ENCODE assay signal across 17 cellular contexts in genomic region chr2:37532503-37532902, GRCh38.
DNase-seq lines count a peak whose midpoint lies in the region; ATAC-seq, FAIRE-seq and TF ChIP-seq lines count a peak whose summit lies in the region.
"Had no signal": no experiment of that assay in that cellular context is flagged by ENCODE, and none has a peak within 500 bp of the region (broad histone marks: within the 10 kb centered on the region; RNA-seq: fewer than 3 reads in every experiment).

No MANE protein-coding gene starts in this region.

- TF ChIP-seq CTCF in A549 (IDR thresholded peaks at IDR 0.05) (no peak), HepG2 (CRISPR knock-in tag; IDR thresholded peaks at IDR 0.05) (no peak), kidney (IDR thresholded peaks at IDR 0.05; ENCODE audit: borderline replicate concordance, extremely low read depth, insufficient read depth) (no peak)

- intact Hi-C loops in dendritic cell treated with granulocyte-macrophage colony-stimulating factor and Interleukin-4, amounts not matched to agents 40 ng/mL and 50 ng/mL, for 4 days (cut with micrococcal nuclease), result no loop called here
- intact Hi-C loops in HepG2 (cut with micrococcal nuclease; ENCODE audit: unreplicated experiment), result loop anchor here (10.0 kb wide), 1 partner anchor 138 kb away; no protein-coding TSS in a partner anchor
- intact Hi-C loops in kidney (cut with DNase I), result no loop called here

- H3K9me3 ChIP-seq in A549 (no peaks in the 10 kb centered on the region), HepG2 (ENCODE audit: low read length) (no peaks in the 10 kb centered on the region), kidney (ENCODE audit: control insufficient read depth in 1 of 2, low read length in 2 of 2) (no peaks in the 10 kb centered on the region)
- H3K9me3 ChIP-seq: BLaER1 treated with 17β-estradiol and CSF1 and Interleukin-3, amounts not matched to agents 10 nM and 100 nM had no signal

- no peaks in the 10 kb centered on the region for H3K36me3 ChIP-seq in HepG2 (replicated peaks in 1 of 2; ENCODE audit: control insufficient read depth in 1 of 2, insufficient read depth in 2 of 2, low read length in 2 of 2)
- H3K36me3 ChIP-seq in kidney (ENCODE audit: control insufficient read depth in 1 of 2, insufficient read depth in 2 of 2, low read length in 2 of 2), result no peaks in the 10 kb centered on the region
- H3K36me3 ChIP-seq: BLaER1 treated with 17β-estradiol and CSF1 and Interleukin-3, amounts not matched to agents 10 nM and 100 nM had no signal

- POLR2A ChIA-PET in A549 (lab: Yijun Ruan, JAX), result interaction anchor here (0.9 kb wide), 1 partner anchor 54 kb away, joined by 3 read pairs; no protein-coding TSS in a partner anchor
- POLR2A ChIA-PET in HepG2 (lab: Yijun Ruan, JAX), result no interaction called here

- BruUV-seq in HepG2 (replicated peaks; lab: Mats Ljungman, UMichigan), result no TSS peak

- no peaks in the 10 kb centered on the region for H3K27me3 ChIP-seq in HepG2 (ENCODE audit: control insufficient read depth in 1 of 2, insufficient read depth in 2 of 2, low read length in 2 of 2)
- H3K27me3 ChIP-seq: BLaER1 treated with 17β-estradiol and CSF1 and Interleukin-3, amounts not matched to agents 10 nM and 100 nM had no signal

- H2AFZ ChIP-seq in HepG2 (ENCODE audit: low read length), result no peak overlapping the region

- H3K4me1 Mint-ChIP-seq in dendritic cell treated with granulocyte-macrophage colony-stimulating factor and Interleukin-4, amounts not matched to agents 40 ng/mL and 50 ng/mL, for 4 days (ENCODE audit: low read depth), result peaks cover 16% of the 10 kb centered on the region
- H3K4me1 Mint-ChIP-seq in activated T-helper 17 cell treated with anti-CD3 and anti-CD28 coated beads, Interleukin-2, amount 50 U/mL, for 72 hours, result peaks cover 4% of the 10 kb centered on the region

- H3K27ac ChIP-seq in A549, result peak overlapping the region in 1 of 2 experiments; percentile 45; a peak in 2 of 6 replicates
- no peak overlapping the region for H3K27ac ChIP-seq in HepG2 (ENCODE audit: extremely low read length, insufficient read depth, low read length)
- H3K27ac ChIP-seq in kidney (ENCODE audit: low read depth in 2 of 2, low read length in 2 of 2), result no peak overlapping the region

- H3K4me3 ChIP-seq in A549 (no peak overlapping the region), HepG2 (replicated peaks in 1 of 3; ENCODE audit: insufficient read depth in 1 of 3, low read depth in 2 of 3, low read length in 3 of 3) (no peak overlapping the region), kidney (ENCODE audit: low read length in 2 of 2) (no peak overlapping the region)
- H3K4me3 ChIP-seq: BLaER1 treated with 17β-estradiol and CSF1 and Interleukin-3, amounts not matched to agents 10 nM and 100 nM had no signal

- H3K9ac ChIP-seq in HepG2 (ENCODE audit: insufficient read depth, low read depth, low read length), result no peak overlapping the region
- no peak overlapping the region for H3K9ac ChIP-seq in kidney (ENCODE audit: low read length in 2 of 2)
- H3K9ac ChIP-seq: BLaER1 treated with 17β-estradiol and CSF1 and Interleukin-3, amounts not matched to agents 10 nM and 100 nM had no signal

- no peak overlapping the region for H3K4me3 Mint-ChIP-seq in dendritic cell treated with granulocyte-macrophage colony-stimulating factor and Interleukin-4, amounts not matched to agents 40 ng/mL and 50 ng/mL, for 4 days
- no peak overlapping the region for H3K4me3 Mint-ChIP-seq in activated T-helper 17 cell treated with anti-CD3 and anti-CD28 coated beads, Interleukin-2, amount 50 U/mL, for 72 hours
- H3K4me3 Mint-ChIP-seq: B cell; CD8-positive, alpha-beta T cell; HFFc6 had no signal

- TF ChIP-seq EP300 in A549 (IDR thresholded peaks at IDR 0.05) (no peak), HepG2 (IDR thresholded peaks at IDR 0.05; ENCODE audit: low read depth in 2 of 2, low read length in 2 of 2) (no peak), HepG2 (CRISPR knock-in tag; IDR thresholded peaks at IDR 0.05; ENCODE audit: borderline replicate concordance) (no peak)

- no peaks in the 10 kb centered on the region for H3K27me3 Mint-ChIP-seq in dendritic cell treated with granulocyte-macrophage colony-stimulating factor and Interleukin-4, amounts not matched to agents 40 ng/mL and 50 ng/mL, for 4 days
- H3K27me3 Mint-ChIP-seq in activated T-helper 17 cell treated with anti-CD3 and anti-CD28 coated beads, Interleukin-2, amount 50 U/mL, for 72 hours, result no peaks in the 10 kb centered on the region
- H3K27me3 Mint-ChIP-seq: B cell had no signal

- TF ChIP-seq RAD21 in A549 (conservative IDR thresholded peaks at IDR 0.05 in 1 of 2, IDR thresholded peaks at IDR 0.05 in 1 of 2) (no peak), HepG2 (CRISPR knock-in tag; IDR thresholded peaks at IDR 0.05) (no peak)

- FAIRE-seq in A549 (lab: Jason Lieb, UNC) (no peak), HTR-8/SVneo (lab: Jason Lieb, UNC) (peak; percentile 20), HepG2 (lab: Jason Lieb, UNC) (no peak), kidney (lab: Jason Lieb, UNC) (no peak)
- FAIRE-seq: D721Med, H54 had no signal

- DNase-seq in A549 (ENCODE audit: low read depth in 1 of 2, low spot score in 1 of 2), result no peak
- no peak for DNase-seq in HTR-8/SVneo (ENCODE audit: insufficient read length, low spot score)
- no peak for DNase-seq in HepG2 (ENCODE audit: low spot score)
- no peak for DNase-seq in kidney
- DNase-seq: 8988T; CD8-positive, alpha-beta T cell; GDM1; Karpas-422 had no signal

- H3K9me3 Mint-ChIP-seq in dendritic cell treated with granulocyte-macrophage colony-stimulating factor and Interleukin-4, amounts not matched to agents 40 ng/mL and 50 ng/mL, for 4 days, result peaks cover 9% of the 10 kb centered on the region
- no peaks in the 10 kb centered on the region for H3K9me3 Mint-ChIP-seq in activated T-helper 17 cell treated with anti-CD3 and anti-CD28 coated beads, Interleukin-2, amount 50 U/mL, for 72 hours
- H3K9me3 Mint-ChIP-seq: CD8-positive, alpha-beta T cell; HFFc6 had no signal

- no peaks in the 10 kb centered on the region for H4K20me1 ChIP-seq in HepG2 (ENCODE audit: insufficient read depth, low read length)
- H4K20me1 ChIP-seq: BLaER1 treated with 17β-estradiol and CSF1 and Interleukin-3, amounts not matched to agents 10 nM and 100 nM had no signal

- H3K27ac Mint-ChIP-seq in dendritic cell treated with granulocyte-macrophage colony-stimulating factor and Interleukin-4, amounts not matched to agents 40 ng/mL and 50 ng/mL, for 4 days, result peak overlapping the region; percentile 56
- H3K27ac Mint-ChIP-seq in activated T-helper 17 cell treated with anti-CD3 and anti-CD28 coated beads, Interleukin-2, amount 50 U/mL, for 72 hours, result no peak overlapping the region
- H3K27ac Mint-ChIP-seq: B cell; CD8-positive, alpha-beta T cell; HFFc6 had no signal

- in situ Hi-C loops in HepG2 (cut with HindIII; ENCODE audit: extremely low pct_ligation_motif_present, low pct_unique_long_range_greater_than_20kb), result no loop called here

- no peaks in the 10 kb centered on the region for H3K79me2 ChIP-seq in HepG2 (ENCODE audit: insufficient read depth, low read length)

- H3K36me3 Mint-ChIP-seq in dendritic cell treated with granulocyte-macrophage colony-stimulating factor and Interleukin-4, amounts not matched to agents 40 ng/mL and 50 ng/mL, for 4 days (ENCODE audit: low read depth), result no peaks in the 10 kb centered on the region
- no peaks in the 10 kb centered on the region for H3K36me3 Mint-ChIP-seq in activated T-helper 17 cell treated with anti-CD3 and anti-CD28 coated beads, Interleukin-2, amount 50 U/mL, for 72 hours (ENCODE audit: low read depth)

- H3K4me1 ChIP-seq in A549 (peaks cover 11% of the 10 kb centered on the region), HepG2 (ENCODE audit: insufficient read depth, low read length) (no peaks in the 10 kb centered on the region), kidney (ENCODE audit: control insufficient read depth in 1 of 2, insufficient read depth in 1 of 2, low read depth in 1 of 2, low read length in 2 of 2) (no peaks in the 10 kb centered on the region)

- peak overlapping the region; percentile 73; the same call in 1 of the 3 replicates for H3K4me2 ChIP-seq in A549
- H3K4me2 ChIP-seq in HepG2 (ENCODE audit: low read depth, low read length), result no peak overlapping the region

- CTCF ChIA-PET in A549 (lab: Yijun Ruan, JAX) (interaction anchor here (2.1 kb wide), 1 partner anchor 118 kb away, joined by 8 read pairs; no protein-coding TSS in a partner anchor), HepG2 (lab: Yijun Ruan, JAX; ENCODE audit: low intra/inter-chr PET ratio, low total read pairs) (no interaction called here)

- WGBS in A549 (ENCODE audit: missing lambda C conversion rate), result 94% methylated on average over 2 of the region's 2 CpGs
- 33% methylated on average over 2 of the region's 2 CpGs for WGBS in HepG2 (ENCODE audit: low lambda C conversion rate)

- no peak for TF ChIP-seq POLR2A in A549 (IDR thresholded peaks at IDR 0.05; ENCODE audit: low read length)
- TF ChIP-seq POLR2A in HepG2 (IDR thresholded peaks at IDR 0.05; ENCODE audit: insufficient read depth in 1 of 2, low read depth in 2 of 2, low read length in 2 of 2), result no peak

- ATAC-seq in A549, result no peak
- ATAC-seq in HepG2, result no peak
- ATAC-seq in HG03354 (IDR thresholded peaks at IDR 0.05; ENCODE audit: poor library complexity, severe bottlenecking, unreplicated experiment), result no peak
- no peak for ATAC-seq in GM21423 (IDR thresholded peaks at IDR 0.05; ENCODE audit: unreplicated experiment)
- no peak for ATAC-seq in activated T-helper 17 cell treated with anti-CD3 and anti-CD28 coated beads, Interleukin-2, amount 50 U/mL, for 72 hours (replicated peaks)
- ATAC-seq: CD8-positive, alpha-beta T cell had no signal

TF ChIP-seq in A549, 52 proteins besides CTCF, POLR2A, EP300 and RAD21 (continues in another document):
- TF ChIP-seq ZC3H11A (IDR thresholded peaks at IDR 0.05) (no peak), RNF2 (IDR thresholded peaks at IDR 0.05; ENCODE audit: borderline replicate concordance, low read depth) (no peak)

TF ChIP-seq in HepG2, 621 proteins besides CTCF, POLR2A, EP300 and RAD21 (continues in another document):
- TF ChIP-seq, protein P1, sequence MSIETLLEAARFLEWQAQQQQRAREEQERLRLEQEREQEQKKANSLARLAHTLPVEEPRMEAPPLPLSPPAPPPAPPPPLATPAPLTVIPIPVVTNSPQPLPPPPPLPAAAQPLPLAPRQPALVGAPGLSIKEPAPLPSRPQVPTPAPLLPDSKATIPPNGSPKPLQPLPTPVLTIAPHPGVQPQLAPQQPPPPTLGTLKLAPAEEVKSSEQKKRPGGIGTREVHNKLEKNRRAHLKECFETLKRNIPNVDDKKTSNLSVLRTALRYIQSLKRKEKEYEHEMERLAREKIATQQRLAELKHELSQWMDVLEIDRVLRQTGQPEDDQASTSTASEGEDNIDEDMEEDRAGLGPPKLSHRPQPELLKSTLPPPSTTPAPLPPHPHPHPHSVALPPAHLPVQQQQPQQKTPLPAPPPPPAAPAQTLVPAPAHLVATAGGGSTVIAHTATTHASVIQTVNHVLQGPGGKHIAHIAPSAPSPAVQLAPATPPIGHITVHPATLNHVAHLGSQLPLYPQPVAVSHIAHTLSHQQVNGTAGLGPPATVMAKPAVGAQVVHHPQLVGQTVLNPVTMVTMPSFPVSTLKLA (IDR thresholded peaks at IDR 0.05), result peak; percentile 89
